Comparison of ENCODE assay signal across 15 cellular contexts in genomic region chr1:209526137-209526536, GRCh38. TPM values are rescaled to one million over a fixed set of nuclear protein-coding genes. Genes with fewer than 3 reads are reported as not detected.
DNase-seq lines count a peak whose midpoint lies in the region; TF ChIP-seq lines count a peak whose summit lies in the region.
"Had no signal": no experiment of that assay in that cellular context is flagged by ENCODE, and none has a peak within 500 bp of the region (broad histone marks: within the 10 kb centered on the region; RNA-seq: fewer than 3 reads in every experiment).

No MANE protein-coding gene starts in this region.

- H3K27me3 Mint-ChIP-seq in MCF 10A (ENCODE audit: insufficient read depth, unreplicated experiment) (no peaks in the 10 kb centered on the region), nephron progenitor cell (ENCODE audit: low read depth, poor library complexity) (peaks cover 6% of the 10 kb centered on the region)
- peaks cover 9% of the 10 kb centered on the region for H3K27me3 Mint-ChIP-seq in activated naive CD8-positive, alpha-beta T cell treated with anti-CD3 and anti-CD28 coated beads for 36 hours

- H3K27me3 ChIP-seq in SJCRH30: no peaks in the 10 kb centered on the region
- H3K27me3 ChIP-seq: BLaER1 had no signal

- POLR2A ChIA-PET in MCF 10A (lab: Yijun Ruan, JAX) (interaction anchor here (0.6 to 5.0 kb wide), 5 partner anchors 10 to 1080 kb away, joined by 3 to 31 read pairs (median 11); no protein-coding TSS in a partner anchor), RWPE1 (lab: Yijun Ruan, JAX; ENCODE audit: low non-redundant PET) (no interaction called here)

- TF ChIP-seq CTCF in MCF 10A (IDR thresholded peaks at IDR 0.05; ENCODE audit: unreplicated experiment) (no peak), nephron progenitor cell (IDR thresholded peaks at IDR 0.05) (no peak), RWPE1 (conservative IDR thresholded peaks at IDR 0.05; ENCODE audit: low read depth) (no peak)

- no peak overlapping the region for H3K4me3 Mint-ChIP-seq in MCF 10A (ENCODE audit: unreplicated experiment)
- H3K4me3 Mint-ChIP-seq in nephron progenitor cell: no peak overlapping the region
- H3K4me3 Mint-ChIP-seq in activated naive CD8-positive, alpha-beta T cell treated with anti-CD3 and anti-CD28 coated beads for 36 hours: no peak overlapping the region
- H3K4me3 Mint-ChIP-seq: CD8-positive, alpha-beta memory T cell had no signal

- no TSS peak for BruUV-seq in MCF 10A (replicated peaks; lab: Mats Ljungman, UMichigan)

- DNase-seq in T47D (ENCODE audit: low read depth in 1 of 2, low spot score in 1 of 2) (peak; percentile 9 to 89), MCF 10A (ENCODE audit: unreplicated experiment) (no peak), SJCRH30 (peak; percentile 96 to 99), nephron progenitor cell (no peak), RWPE1 (ENCODE audit: low spot score) (no peak), hypothalamus (lab: John Stamatoyannopoulos, UW) (no peak)
- no peak for DNase-seq in activated CD8-positive, alpha-beta memory T cell treated with anti-CD3 and anti-CD28 coated beads, Interleukin-2, amount 50 U/mL, for 4 hours
- DNase-seq in activated naive CD8-positive, alpha-beta T cell treated with anti-CD3 and anti-CD28 coated beads for 36 hours: no peak
- DNase-seq: 8988T; AML-193; Caco-2; CD8-positive, alpha-beta memory T cell had no signal

- H3K4me1 ChIP-seq in SJCRH30: peaks cover 47% of the 10 kb centered on the region
- H3K4me1 ChIP-seq: BLaER1 had no signal

- H3K4me3 ChIP-seq in SJCRH30: no peak overlapping the region
- H3K4me3 ChIP-seq: BLaER1 had no signal

- peak overlapping the region; percentile 92 for H3K27ac ChIP-seq in SJCRH30
- no peak overlapping the region for H3K27ac ChIP-seq in RWPE1
- H3K27ac ChIP-seq: BLaER1 had no signal

- H3K9me3 Mint-ChIP-seq in MCF 10A (ENCODE audit: unreplicated experiment): no peaks in the 10 kb centered on the region
- H3K9me3 Mint-ChIP-seq in nephron progenitor cell: no peaks in the 10 kb centered on the region
- no peaks in the 10 kb centered on the region for H3K9me3 Mint-ChIP-seq in activated naive CD8-positive, alpha-beta T cell treated with anti-CD3 and anti-CD28 coated beads for 36 hours
- H3K9me3 Mint-ChIP-seq: CD8-positive, alpha-beta memory T cell had no signal

- H3K27ac Mint-ChIP-seq in MCF 10A (ENCODE audit: low read depth, unreplicated experiment) (no peak overlapping the region), nephron progenitor cell (peak overlapping the region; percentile 34)
- no peak overlapping the region for H3K27ac Mint-ChIP-seq in activated naive CD8-positive, alpha-beta T cell treated with anti-CD3 and anti-CD28 coated beads for 36 hours
- H3K27ac Mint-ChIP-seq: CD8-positive, alpha-beta memory T cell had no signal

- in situ Hi-C loops in T47D (cut with HindIII; ENCODE audit: low pct_unique_long_range_greater_than_20kb, low sequenced_read_pairs): no loop called here

- peaks cover 47% of the 10 kb centered on the region for H3K4me1 Mint-ChIP-seq in MCF 10A (ENCODE audit: insufficient read depth, unreplicated experiment)
- H3K4me1 Mint-ChIP-seq in nephron progenitor cell: peaks cover 10% of the 10 kb centered on the region
- H3K4me1 Mint-ChIP-seq in activated naive CD8-positive, alpha-beta T cell treated with anti-CD3 and anti-CD28 coated beads for 36 hours: no peaks in the 10 kb centered on the region
- H3K4me1 Mint-ChIP-seq: CD8-positive, alpha-beta memory T cell had no signal

- H3K36me3 ChIP-seq in SJCRH30: no peaks in the 10 kb centered on the region
- H3K36me3 ChIP-seq: BLaER1 had no signal

- no peaks in the 10 kb centered on the region for H3K36me3 Mint-ChIP-seq in MCF 10A (ENCODE audit: insufficient read depth, unreplicated experiment)
- no peaks in the 10 kb centered on the region for H3K36me3 Mint-ChIP-seq in nephron progenitor cell (ENCODE audit: low read depth)
- no peaks in the 10 kb centered on the region for H3K36me3 Mint-ChIP-seq in activated naive CD8-positive, alpha-beta T cell treated with anti-CD3 and anti-CD28 coated beads for 36 hours
- H3K36me3 Mint-ChIP-seq: CD8-positive, alpha-beta memory T cell had no signal

- intact Hi-C loops in MCF 10A (cut with micrococcal nuclease): no loop called here

- CTCF ChIA-PET in MCF 10A (lab: Yijun Ruan, JAX) (interaction anchor here (0.6 to 20.5 kb wide), 6 partner anchors 9 to 541 kb away, joined by 3 to 198 read pairs (median 4); no protein-coding TSS in a partner anchor), RWPE1 (lab: Yijun Ruan, JAX) (interaction anchor here (0.7 kb wide), 1 partner anchor 30 kb away, joined by 3 read pairs; no protein-coding TSS in a partner anchor)

- peaks cover under 1% of the 10 kb centered on the region; the same call in 1 of the 2 replicates for H3K9me3 ChIP-seq in SJCRH30 (replicated peaks)
- H3K9me3 ChIP-seq: BLaER1, Caco-2 had no signal

RNA-seq across cellular contexts. Expression of gene CAMK1G, which starts 57.4 kb away (rescaled TPM):
- not detected in 2 replicates for total RNA-seq in MCF 10A (2022)
- total RNA-seq in SJCRH30 (2014; rRNA removed; shearing (Covaris generic)): not detected in 2 replicates
- not detected for total RNA-seq in activated naive CD8-positive, alpha-beta T cell treated with anti-CD3 and anti-CD28 coated beads for 36 hours
- total RNA-seq: Caco-2; CD8-positive, alpha-beta memory T cell; Daoy; H4 had no signal

Comparison
In these comparisons a context has a peak if more than half of its experiments do, and no peak if none do; other contexts are left out.
1. DNase-seq: peak in T47D (2 of 2) and SJCRH30 (2 of 2); none in MCF 10A (single experiment), nephron progenitor cell (single experiment), activated CD8-positive, alpha-beta memory T cell treated with anti-CD3 and anti-CD28 coated beads, Interleukin-2, amount 50 U/mL, for 4 hours (single experiment), activated naive CD8-positive, alpha-beta T cell treated with anti-CD3 and anti-CD28 coated beads for 36 hours (single experiment), RWPE1 (single experiment) and hypothalamus (0 of 51).